In the genomic region with DNA sequence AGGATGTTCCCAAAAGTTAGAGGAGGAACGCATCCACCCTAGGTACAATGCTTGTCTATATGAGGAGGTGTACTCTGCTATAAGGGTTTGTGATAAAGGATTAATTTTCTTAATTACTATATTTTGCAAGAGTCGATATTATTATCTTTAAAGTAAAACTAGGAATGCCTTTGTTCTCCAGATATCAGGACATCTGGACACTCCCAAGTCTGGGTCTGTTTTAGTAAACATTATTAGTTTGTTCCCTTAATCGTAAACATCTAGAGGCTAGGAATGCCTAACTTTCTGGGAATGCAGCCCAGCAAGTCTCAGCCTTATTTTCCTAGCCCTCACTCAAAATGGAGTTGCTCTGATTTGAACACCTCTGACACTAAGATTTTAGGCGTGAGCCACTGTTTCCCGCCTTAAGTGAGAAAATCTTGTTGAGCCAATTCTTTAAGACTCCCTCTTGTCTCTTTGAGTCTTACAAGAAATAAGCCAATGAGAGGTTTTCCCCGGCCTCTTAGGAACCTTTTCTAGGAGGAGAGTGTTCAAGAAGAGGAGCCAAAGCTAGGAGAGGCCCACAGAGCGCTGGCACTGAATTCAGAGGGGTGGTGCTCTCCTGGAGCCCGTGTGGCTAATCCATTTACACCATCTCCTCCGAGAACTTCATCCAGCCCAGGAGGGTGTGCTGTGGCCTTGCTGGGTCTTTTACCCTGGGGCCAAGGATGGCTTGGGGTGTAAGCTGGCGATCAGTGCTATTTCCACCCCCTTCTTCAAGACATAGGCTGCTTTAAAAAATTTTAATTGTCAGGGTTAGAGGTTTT, we compare ENCODE assay signal across 17 cellular contexts. TPM values are rescaled to one million over a fixed set of nuclear protein-coding genes. Genes with fewer than 3 reads are reported as not detected.
DNase-seq lines count a peak whose midpoint lies in the region; ATAC-seq and TF ChIP-seq lines count a peak whose summit lies in the region.
"Had no signal": no experiment of that assay in that cellular context is flagged by ENCODE, and none has a peak within 500 bp of the region (broad histone marks: within the 10 kb centered on the region; RNA-seq: fewer than 3 reads in every experiment).

No MANE protein-coding gene starts in this region.

- H3K4me3 Mint-ChIP-seq in activated T-cell treated with anti-CD3 and anti-CD28 coated beads, Interleukin-2, amount 50 U/mL, for 72 hours = peak overlapping the region; percentile 79 to 82
- H3K4me3 Mint-ChIP-seq in activated T-helper 2 cell treated with anti-CD3 and anti-CD28 coated beads, Interferon-gamma antibody, Interleukin-2, Interleukin-4, amounts not matched to agents 10 μg/mL and 5 μg/mL and 100 μg/mL, durations not matched to agents 14 hours and 24 hours and 36 hours (ENCODE audit: low read depth) = no peak overlapping the region

- H3K36me3 ChIP-seq in lower lobe of right lung (no peaks in the 10 kb centered on the region), upper lobe of right lung (no peaks in the 10 kb centered on the region)
- H3K36me3 ChIP-seq: gastrocnemius medialis, left ventricle myocardium inferior had no signal

- TF ChIP-seq CTCF in lower lobe of right lung (IDR thresholded peaks at IDR 0.05) = no peak
- TF ChIP-seq CTCF in upper lobe of right lung (IDR thresholded peaks at IDR 0.05) = no peak

- ATAC-seq in activated T-cell treated with anti-CD3 and anti-CD28 coated beads, Interleukin-2, amount 50 U/mL, for 72 hours (replicated peaks in 1 of 2) = no peak
- ATAC-seq in lower lobe of right lung (peak; percentile 54 to 74), upper lobe of right lung (peak; percentile 62), HG03342 (IDR thresholded peaks at IDR 0.05; ENCODE audit: unreplicated experiment) (no peak)
- ATAC-seq: gastrocnemius medialis had no signal

- peaks cover 99% of the 10 kb centered on the region for H3K4me1 Mint-ChIP-seq in activated T-cell treated with anti-CD3 and anti-CD28 coated beads, Interleukin-2, amount 50 U/mL, for 72 hours (ENCODE audit: low read depth)
- H3K4me1 Mint-ChIP-seq in activated T-helper 2 cell treated with anti-CD3 and anti-CD28 coated beads, Interferon-gamma antibody, Interleukin-2, Interleukin-4, amounts not matched to agents 10 μg/mL and 5 μg/mL and 100 μg/mL, durations not matched to agents 14 hours and 24 hours and 36 hours (ENCODE audit: low read depth) = peaks cover 91% of the 10 kb centered on the region

- H3K27ac ChIP-seq in lower lobe of right lung (peak overlapping the region; percentile 71), upper lobe of right lung (peak overlapping the region; percentile 12)
- H3K27ac ChIP-seq: gastrocnemius medialis, left ventricle myocardium inferior had no signal

- peaks cover 26% of the 10 kb centered on the region for H3K4me1 ChIP-seq in lower lobe of right lung
- peaks cover 6% of the 10 kb centered on the region for H3K4me1 ChIP-seq in upper lobe of right lung
- H3K4me1 ChIP-seq: gastrocnemius medialis, left ventricle myocardium inferior had no signal

- no peaks in the 10 kb centered on the region for H3K9me3 Mint-ChIP-seq in activated T-cell treated with anti-CD3 and anti-CD28 coated beads, Interleukin-2, amount 50 U/mL, for 72 hours
- no peaks in the 10 kb centered on the region for H3K9me3 Mint-ChIP-seq in activated T-helper 2 cell treated with anti-CD3 and anti-CD28 coated beads, Interferon-gamma antibody, Interleukin-2, Interleukin-4, amounts not matched to agents 10 μg/mL and 5 μg/mL and 100 μg/mL, durations not matched to agents 14 hours and 24 hours and 36 hours

- no peaks in the 10 kb centered on the region for H3K27me3 Mint-ChIP-seq in activated T-cell treated with anti-CD3 and anti-CD28 coated beads, Interleukin-2, amount 50 U/mL, for 72 hours (ENCODE audit: low read depth)
- no peaks in the 10 kb centered on the region for H3K27me3 Mint-ChIP-seq in activated T-helper 2 cell treated with anti-CD3 and anti-CD28 coated beads, Interferon-gamma antibody, Interleukin-2, Interleukin-4, amounts not matched to agents 10 μg/mL and 5 μg/mL and 100 μg/mL, durations not matched to agents 14 hours and 24 hours and 36 hours (ENCODE audit: low read depth)

- H3K4me3 ChIP-seq in lower lobe of right lung (no peak overlapping the region), upper lobe of right lung (no peak overlapping the region)
- H3K4me3 ChIP-seq: gastrocnemius medialis, left ventricle myocardium inferior had no signal

- H3K9me3 ChIP-seq in lower lobe of right lung (no peaks in the 10 kb centered on the region), upper lobe of right lung (no peaks in the 10 kb centered on the region)
- H3K9me3 ChIP-seq: gastrocnemius medialis, left ventricle myocardium inferior, SK-N-SH had no signal

- no peak overlapping the region for H3K27ac Mint-ChIP-seq in activated T-cell treated with anti-CD3 and anti-CD28 coated beads, Interleukin-2, amount 50 U/mL, for 72 hours
- H3K27ac Mint-ChIP-seq in activated T-helper 2 cell treated with anti-CD3 and anti-CD28 coated beads, Interferon-gamma antibody, Interleukin-2, Interleukin-4, amounts not matched to agents 10 μg/mL and 5 μg/mL and 100 μg/mL, durations not matched to agents 14 hours and 24 hours and 36 hours = peak overlapping the region; percentile 48

- H3K27me3 ChIP-seq in lower lobe of right lung (ENCODE audit: low read depth) (no peaks in the 10 kb centered on the region), upper lobe of right lung (no peaks in the 10 kb centered on the region)
- H3K27me3 ChIP-seq: gastrocnemius medialis had no signal

- intact Hi-C loops in activated T-helper 2 cell treated with anti-CD3 and anti-CD28 coated beads, Interferon-gamma antibody, Interleukin-2, Interleukin-4, amounts not matched to agents 10 μg/mL and 5 μg/mL and 100 μg/mL, durations not matched to agents 14 hours and 24 hours and 36 hours (cut with micrococcal nuclease) = no loop called here
- intact Hi-C loops in lower lobe of right lung (cut with DNase I) = no loop called here
- intact Hi-C loops in upper lobe of right lung (cut with DNase I) = no loop called here

- H3K36me3 Mint-ChIP-seq in activated T-cell treated with anti-CD3 and anti-CD28 coated beads, Interleukin-2, amount 50 U/mL, for 72 hours (ENCODE audit: insufficient read depth in 2 of 2) = no peaks in the 10 kb centered on the region
- peaks cover 12% of the 10 kb centered on the region for H3K36me3 Mint-ChIP-seq in activated T-helper 2 cell treated with anti-CD3 and anti-CD28 coated beads, Interferon-gamma antibody, Interleukin-2, Interleukin-4, amounts not matched to agents 10 μg/mL and 5 μg/mL and 100 μg/mL, durations not matched to agents 14 hours and 24 hours and 36 hours (ENCODE audit: low read depth)

- DNase-seq in activated T-cell treated with anti-CD3 and anti-CD28 coated beads, Interleukin-2, amount 50 U/mL, for 72 hours = no peak
- no peak for DNase-seq in activated T-cell treated with anti-CD3 and anti-CD28 coated beads, Interleukin-2, amount 50 U/mL, for 48 hours
- DNase-seq in activated T-helper 2 cell treated with anti-CD3 and anti-CD28 coated beads, Interferon-gamma antibody, Interleukin-2, Interleukin-4, amounts not matched to agents 10 μg/mL and 5 μg/mL and 100 μg/mL, durations not matched to agents 14 hours and 24 hours and 36 hours (ENCODE audit: low spot score) = no peak
- DNase-seq in lower lobe of right lung (no peak), upper lobe of right lung (no peak), NCI-H2029 treated with DMSO at 0.1 percent for 48 hours (lab: John Stamatoyannopoulos, UW) (no peak)
- no peak for DNase-seq in stimulated activated CD8-positive, alpha-beta memory T cell treated with anti-CD3 and anti-CD28 coated beads, Interleukin-4, amount 100 ng/mL, for 48 hours
- DNase-seq: ACHN; activated CD8-positive, alpha-beta memory T cell treated with anti-CD3 and anti-CD28 coated beads, Interleukin-2, amount 50 U/mL, for 4 hours; amniotic stem cell; gastrocnemius medialis; Karpas-422; left ventricle myocardium inferior; NCI-H1105 treated with DMSO at 0.1 percent for 48 hours; SK-N-SH had no signal

RNA-seq across cellular contexts. Expression of a gene that starts 40.9 kb away (rescaled TPM):
- 100 to 1,000 TPM in 1 of 2 donors, 10 to 100 TPM in 1; 98.1 to 114 TPM for total RNA-seq in activated T-cell treated with anti-CD3 and anti-CD28 coated beads, Interleukin-2, amount 50 U/mL, for 72 hours
- 126 and 131 TPM in 2 replicates for total RNA-seq in activated T-helper 2 cell treated with anti-CD3 and anti-CD28 coated beads, Interferon-gamma antibody, Interleukin-2, Interleukin-4, amounts not matched to agents 10 μg/mL and 5 μg/mL and 100 μg/mL, durations not matched to agents 14 hours and 24 hours and 36 hours
- total RNA-seq in lower lobe of right lung = 83.6 TPM
- total RNA-seq in upper lobe of right lung = 80.2 TPM

RNA-seq across cellular contexts. Expression of a gene that starts 41.5 kb away (rescaled TPM):
- 100 to 1,000 TPM; 311 to 371 TPM for total RNA-seq in activated T-cell treated with anti-CD3 and anti-CD28 coated beads, Interleukin-2, amount 50 U/mL, for 72 hours
- 367 and 374 TPM in 2 replicates for total RNA-seq in activated T-helper 2 cell treated with anti-CD3 and anti-CD28 coated beads, Interferon-gamma antibody, Interleukin-2, Interleukin-4, amounts not matched to agents 10 μg/mL and 5 μg/mL and 100 μg/mL, durations not matched to agents 14 hours and 24 hours and 36 hours
- total RNA-seq in lower lobe of right lung (2.2 TPM), upper lobe of right lung (1.1 TPM)
- total RNA-seq: cerebellum, left ventricle myocardium inferior had no signal

RNA-seq across cellular contexts. Expression of a gene that starts 58.2 kb away (rescaled TPM):
- not detected for total RNA-seq in activated T-cell treated with anti-CD3 and anti-CD28 coated beads, Interleukin-2, amount 50 U/mL, for 72 hours
- total RNA-seq in activated T-helper 2 cell treated with anti-CD3 and anti-CD28 coated beads, Interferon-gamma antibody, Interleukin-2, Interleukin-4, amounts not matched to agents 10 μg/mL and 5 μg/mL and 100 μg/mL, durations not matched to agents 14 hours and 24 hours and 36 hours = 0.43 TPM in 1 of 2 replicates, not detected in the other
- total RNA-seq in lower lobe of right lung = 1.3 TPM
- total RNA-seq in upper lobe of right lung = 1.3 TPM
- total RNA-seq: gastrocnemius medialis had no signal

Comparison
In these comparisons a context has a peak if more than half of its experiments do, and no peak if none do; other contexts are left out.
1. ATAC-seq: peak in lower lobe of right lung (2 of 2) and upper lobe of right lung (single experiment); none in activated T-cell treated with anti-CD3 and anti-CD28 coated beads, Interleukin-2, amount 50 U/mL, for 72 hours (0 of 2) and HG03342 (single experiment).
2. RNA of a gene that starts 41.5 kb away (total RNA-seq): 311 to 371 TPM in activated T-cell treated with anti-CD3 and anti-CD28 coated beads, Interleukin-2, amount 50 U/mL, for 72 hours and 367 to 374 TPM in activated T-helper 2 cell treated with anti-CD3 and anti-CD28 coated beads, Interferon-gamma antibody, Interleukin-2, Interleukin-4, amounts not matched to agents 10 μg/mL and 5 μg/mL and 100 μg/mL, durations not matched to agents 14 hours and 24 hours and 36 hours; 2.2 TPM in lower lobe of right lung (single experiment) and 1.1 TPM in upper lobe of right lung (single experiment); every median in the first group is over 10 times any median in the second.